19 cellular contexts compared by ENCODE assay signal in the genomic region with DNA sequence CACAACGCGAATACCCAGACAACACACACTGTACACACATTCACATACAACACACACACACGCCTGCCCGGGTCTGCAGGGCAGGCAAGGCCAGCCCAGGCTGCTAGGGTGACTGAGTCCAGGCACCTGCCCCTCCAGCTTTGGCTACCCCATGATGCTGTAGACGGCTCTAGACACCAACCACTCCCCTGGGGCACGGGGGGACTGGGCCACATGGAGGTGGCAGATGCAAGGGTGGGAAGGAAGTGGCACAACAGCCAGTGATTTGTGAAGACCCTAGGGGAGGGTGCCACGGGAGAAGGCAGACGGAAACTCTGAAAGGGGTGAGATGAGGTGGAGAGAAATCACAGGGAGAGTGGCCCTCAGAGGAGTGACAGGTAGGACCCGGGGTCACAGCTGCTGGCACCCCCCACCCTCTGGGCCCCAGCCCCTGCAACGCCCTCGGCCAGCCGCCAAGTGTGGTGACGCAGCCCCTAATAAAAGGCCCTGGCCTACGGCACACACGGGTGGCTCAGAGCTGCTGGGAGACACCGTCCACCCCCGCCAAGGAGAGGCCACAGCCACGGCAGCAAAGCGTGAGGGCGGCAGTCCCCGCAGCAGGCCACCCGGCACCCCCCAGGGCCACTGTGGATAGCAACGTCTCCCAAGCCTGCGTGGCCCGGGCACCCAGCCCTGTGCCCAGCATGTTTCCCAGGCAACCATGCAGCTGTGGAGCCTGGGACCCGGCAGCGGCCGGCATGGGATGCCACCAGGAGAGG. TPM values are rescaled to one million over a fixed set of nuclear protein-coding genes. Genes with fewer than 3 reads are reported as not detected.
DNase-seq lines count a peak whose midpoint lies in the region; ATAC-seq, FAIRE-seq and TF ChIP-seq lines count a peak whose summit lies in the region.
"Had no signal": no experiment of that assay in that cellular context is flagged by ENCODE, and none has a peak within 500 bp of the region (broad histone marks: within the 10 kb centered on the region; RNA-seq: fewer than 3 reads in every experiment).

No MANE protein-coding gene starts in this region.

- no peaks in the 10 kb centered on the region for H3K27me3 Mint-ChIP-seq in activated T-helper 2 cell treated with anti-CD3 and anti-CD28 coated beads, Interferon-gamma antibody, Interleukin-2, Interleukin-4, amounts not matched to agents 10 μg/mL and 5 μg/mL and 100 μg/mL, durations not matched to agents 14 hours and 24 hours and 36 hours (ENCODE audit: low read depth)

- H3K4me3 ChIP-seq in kidney (ENCODE audit: low read length in 2 of 2) = no peak overlapping the region
- H3K4me3 ChIP-seq: left lung, pancreas had no signal

- no peak overlapping the region for H3K27ac ChIP-seq in kidney (ENCODE audit: low read depth in 2 of 2, low read length in 2 of 2)
- H3K27ac ChIP-seq: left lung, pancreas, RWPE1, VCaP had no signal

- H3K4me3 Mint-ChIP-seq in activated T-helper 2 cell treated with anti-CD3 and anti-CD28 coated beads, Interferon-gamma antibody, Interleukin-2, Interleukin-4, amounts not matched to agents 10 μg/mL and 5 μg/mL and 100 μg/mL, durations not matched to agents 14 hours and 24 hours and 36 hours (ENCODE audit: low read depth) = no peak overlapping the region
- H3K4me3 Mint-ChIP-seq: activated naive CD4-positive, alpha-beta T cell treated with anti-CD3 and anti-CD28 coated beads, Interleukin-2, amount 50 U/mL, for 24 hours had no signal

- no peak for FAIRE-seq in kidney (lab: Jason Lieb, UNC)
- FAIRE-seq: endometrium, pancreas had no signal

- intact Hi-C loops in kidney (cut with DNase I) = no loop called here
- intact Hi-C loops in activated T-helper 2 cell treated with anti-CD3 and anti-CD28 coated beads, Interferon-gamma antibody, Interleukin-2, Interleukin-4, amounts not matched to agents 10 μg/mL and 5 μg/mL and 100 μg/mL, durations not matched to agents 14 hours and 24 hours and 36 hours (cut with micrococcal nuclease) = no loop called here

- peaks cover 12% of the 10 kb centered on the region for H3K9me3 Mint-ChIP-seq in activated T-helper 2 cell treated with anti-CD3 and anti-CD28 coated beads, Interferon-gamma antibody, Interleukin-2, Interleukin-4, amounts not matched to agents 10 μg/mL and 5 μg/mL and 100 μg/mL, durations not matched to agents 14 hours and 24 hours and 36 hours
- H3K9me3 Mint-ChIP-seq: activated naive CD4-positive, alpha-beta T cell treated with anti-CD3 and anti-CD28 coated beads, Interleukin-2, amount 50 U/mL, for 24 hours had no signal

- no peak for TF ChIP-seq CTCF in kidney (IDR thresholded peaks at IDR 0.05; ENCODE audit: borderline replicate concordance, extremely low read depth, insufficient read depth)

- H3K27ac Mint-ChIP-seq in activated T-helper 2 cell treated with anti-CD3 and anti-CD28 coated beads, Interferon-gamma antibody, Interleukin-2, Interleukin-4, amounts not matched to agents 10 μg/mL and 5 μg/mL and 100 μg/mL, durations not matched to agents 14 hours and 24 hours and 36 hours = no peak overlapping the region
- H3K27ac Mint-ChIP-seq: activated naive CD4-positive, alpha-beta T cell treated with anti-CD3 and anti-CD28 coated beads, Interleukin-2, amount 50 U/mL, for 24 hours had no signal

- no peaks in the 10 kb centered on the region for H3K36me3 Mint-ChIP-seq in activated T-helper 2 cell treated with anti-CD3 and anti-CD28 coated beads, Interferon-gamma antibody, Interleukin-2, Interleukin-4, amounts not matched to agents 10 μg/mL and 5 μg/mL and 100 μg/mL, durations not matched to agents 14 hours and 24 hours and 36 hours (ENCODE audit: low read depth)
- H3K36me3 Mint-ChIP-seq: activated naive CD4-positive, alpha-beta T cell treated with anti-CD3 and anti-CD28 coated beads, Interleukin-2, amount 50 U/mL, for 24 hours had no signal

- H3K4me1 ChIP-seq in kidney (ENCODE audit: control insufficient read depth in 1 of 2, insufficient read depth in 1 of 2, low read depth in 1 of 2, low read length in 2 of 2) = peaks cover 0 to 9% of the 10 kb centered on the region in 2 donors
- H3K4me1 ChIP-seq: left lung, pancreas had no signal

- peak overlapping the region in 1 of 2 donors; percentile 1 for H3K9ac ChIP-seq in kidney (ENCODE audit: low read length in 2 of 2)

- H3K36me3 ChIP-seq in kidney (ENCODE audit: control insufficient read depth in 1 of 2, insufficient read depth in 2 of 2, low read length in 2 of 2) = no peaks in the 10 kb centered on the region
- H3K36me3 ChIP-seq: left lung, pancreas had no signal

- no peaks in the 10 kb centered on the region for H3K4me1 Mint-ChIP-seq in activated T-helper 2 cell treated with anti-CD3 and anti-CD28 coated beads, Interferon-gamma antibody, Interleukin-2, Interleukin-4, amounts not matched to agents 10 μg/mL and 5 μg/mL and 100 μg/mL, durations not matched to agents 14 hours and 24 hours and 36 hours (ENCODE audit: low read depth)

- H3K9me3 ChIP-seq in kidney (ENCODE audit: control insufficient read depth in 1 of 2, low read length in 2 of 2) = peaks cover 2 to 6% of the 10 kb centered on the region in 2 donors
- H3K9me3 ChIP-seq: pancreas had no signal

- ATAC-seq in GM19463 (IDR thresholded peaks at IDR 0.05; ENCODE audit: unreplicated experiment) = no peak

- DNase-seq in COLO668 (lab: John Stamatoyannopoulos, UW; ENCODE audit: unreplicated experiment) = peak; percentile 69
- DNase-seq in Daoy (ENCODE audit: low read depth) = peak; percentile 51
- peak; percentile 26 for DNase-seq in NCI-H510A treated with DMSO at 0.1 percent for 48 hours (lab: John Stamatoyannopoulos, UW)
- DNase-seq in kidney = peak; percentile 58
- no peak for DNase-seq in T1000 (lab: John Stamatoyannopoulos, UW)
- no peak for DNase-seq in activated T-helper 2 cell treated with anti-CD3 and anti-CD28 coated beads, Interferon-gamma antibody, Interleukin-2, Interleukin-4, amounts not matched to agents 10 μg/mL and 5 μg/mL and 100 μg/mL, durations not matched to agents 14 hours and 24 hours and 36 hours (ENCODE audit: low spot score)
- DNase-seq: activated CD4-positive, alpha-beta T cell treated with anti-CD3 and anti-CD28 coated beads, Interleukin-2, amount 50 U/mL, for 48 hours; AML-193; Kasumi-1; NCI-H187 treated with DMSO at 0.1 percent for 48 hours; NK-92 treated with Interleukin-12 subunit alpha and Interleukin-12 subunit beta, amount 100 ng/mL, for 24 hours had no signal

RNA-seq across cellular contexts. Expression of a gene that starts 6.6 kb away (rescaled TPM):
- total RNA-seq in Daoy (2014; rRNA removed; shearing (Covaris generic)) = not detected in 2 replicates
- total RNA-seq in kidney = 2.3 TPM
- polyA plus RNA-seq in kidney (ENCODE audit: insufficient read depth, low read depth, low replicate concordance) = 0.84 TPM
- 0.02 TPM in 1 of 2 replicates, not detected in the other for total RNA-seq in activated T-helper 2 cell treated with anti-CD3 and anti-CD28 coated beads, Interferon-gamma antibody, Interleukin-2, Interleukin-4, amounts not matched to agents 10 μg/mL and 5 μg/mL and 100 μg/mL, durations not matched to agents 14 hours and 24 hours and 36 hours
- total RNA-seq: subcutaneous adipose tissue had no signal

RNA-seq across cellular contexts. Expression of a gene that starts 16.9 kb away (rescaled TPM):
- 15.8 and 23.4 TPM in 2 replicates for total RNA-seq in Daoy (2014; rRNA removed; shearing (Covaris generic))
- total RNA-seq in kidney = 11.6 TPM
- polyA plus RNA-seq in kidney (ENCODE audit: insufficient read depth, low read depth, low replicate concordance) = 11.9 TPM
- total RNA-seq in activated T-helper 2 cell treated with anti-CD3 and anti-CD28 coated beads, Interferon-gamma antibody, Interleukin-2, Interleukin-4, amounts not matched to agents 10 μg/mL and 5 μg/mL and 100 μg/mL, durations not matched to agents 14 hours and 24 hours and 36 hours = 24.5 and 25.8 TPM in 2 replicates

RNA-seq across cellular contexts. Expression of a gene that starts 53.1 kb away (rescaled TPM):
- 100 and 120 TPM in 2 replicates for total RNA-seq in Daoy (2014; rRNA removed; shearing (Covaris generic))
- 22.1 TPM for total RNA-seq in kidney
- polyA plus RNA-seq in kidney (ENCODE audit: insufficient read depth, low read depth, low replicate concordance) = 30.4 TPM
- 25.4 and 31.0 TPM in 2 replicates for total RNA-seq in activated T-helper 2 cell treated with anti-CD3 and anti-CD28 coated beads, Interferon-gamma antibody, Interleukin-2, Interleukin-4, amounts not matched to agents 10 μg/mL and 5 μg/mL and 100 μg/mL, durations not matched to agents 14 hours and 24 hours and 36 hours

Comparison
In these comparisons a context has a peak if more than half of its experiments do, and no peak if none do; other contexts are left out.
1. DNase-seq: peak in COLO668 (single experiment), Daoy (single experiment), NCI-H510A treated with DMSO at 0.1 percent for 48 hours (single experiment) and kidney (single experiment); none in T1000 (single experiment) and activated T-helper 2 cell treated with anti-CD3 and anti-CD28 coated beads, Interferon-gamma antibody, Interleukin-2, Interleukin-4, amounts not matched to agents 10 μg/mL and 5 μg/mL and 100 μg/mL, durations not matched to agents 14 hours and 24 hours and 36 hours (single experiment).